Comparison of ENCODE assay signal across 12 cellular contexts in the genomic region with DNA sequence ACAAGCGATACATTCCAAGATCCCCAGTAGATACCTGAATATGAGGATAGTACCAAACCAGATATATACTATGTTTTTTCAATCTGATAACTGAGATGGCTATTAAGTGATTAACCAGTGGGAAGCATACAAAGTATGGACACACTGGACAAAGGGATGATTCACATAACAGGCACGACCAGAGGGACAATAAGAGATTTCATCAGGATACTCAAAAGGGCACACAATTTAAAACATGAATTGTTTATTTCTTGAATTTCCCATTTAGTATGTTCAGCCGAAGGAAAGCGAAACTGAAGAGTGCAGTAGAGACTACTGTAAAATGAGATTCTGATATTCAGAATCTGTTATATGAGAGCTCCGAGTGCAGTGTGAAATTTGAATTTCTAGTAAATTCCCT. TPM values are rescaled to one million over a fixed set of nuclear protein-coding genes. Genes with fewer than 3 reads are reported as not detected.
DNase-seq lines count a peak whose midpoint lies in the region; ATAC-seq and TF ChIP-seq lines count a peak whose summit lies in the region.
"Had no signal": no experiment of that assay in that cellular context is flagged by ENCODE, and none has a peak within 500 bp of the region (broad histone marks: within the 10 kb centered on the region; RNA-seq: fewer than 3 reads in every experiment).

No MANE protein-coding gene starts in this region.

- H3K4me1 ChIP-seq in transverse colon (peaks cover 0 to 36% (median 8%) of the 10 kb centered on the region in 4 donors), Peyer's patch (peaks cover 0 to 7% (median 3%) of the 10 kb centered on the region in 4 donors)

- H3K36me3 Mint-ChIP-seq in activated naive CD8-positive, alpha-beta T cell: no peaks in the 10 kb centered on the region
- peaks cover 2% of the 10 kb centered on the region for H3K36me3 Mint-ChIP-seq in memory B cell

- no peaks in the 10 kb centered on the region for H3K9me3 ChIP-seq in transverse colon
- no peaks in the 10 kb centered on the region for H3K9me3 ChIP-seq in Peyer's patch

- H3K27ac ChIP-seq in transverse colon (no peak overlapping the region), Peyer's patch (no peak overlapping the region)

- H3K27me3 ChIP-seq in transverse colon: no peaks in the 10 kb centered on the region
- H3K27me3 ChIP-seq in Peyer's patch: no peaks in the 10 kb centered on the region

- 40 to 65% methylated on average over 5 of the region's 5 CpGs for WGBS in transverse colon (ENCODE audit: low coverage in 1 of 2), 2 donors

- H3K4me3 ChIP-seq in transverse colon: no peak overlapping the region
- no peak overlapping the region for H3K4me3 ChIP-seq in Peyer's patch
- H3K4me3 ChIP-seq: GM23338 had no signal

- intact Hi-C loops in transverse colon (cut with DNase I; ENCODE audit: low total_unique reads): no loop called here

- ATAC-seq in HG02610 (IDR thresholded peaks at IDR 0.05; ENCODE audit: unreplicated experiment): peak; percentile 34
- ATAC-seq in memory B cell (ENCODE audit: low read depth): no peak
- ATAC-seq in GM21528 (IDR thresholded peaks at IDR 0.05; ENCODE audit: low FRiP score, unreplicated experiment): no peak
- ATAC-seq: GM23338 had no signal

- H3K36me3 ChIP-seq in transverse colon: no peaks in the 10 kb centered on the region
- H3K36me3 ChIP-seq in Peyer's patch: no peaks in the 10 kb centered on the region

- no peak for TF ChIP-seq EP300 in transverse colon (IDR thresholded peaks at IDR 0.05; ENCODE audit: low read depth)

- H3K27ac Mint-ChIP-seq in activated naive CD8-positive, alpha-beta T cell: peak overlapping the region; percentile 46
- H3K27ac Mint-ChIP-seq in memory B cell: peak overlapping the region; percentile 46
- H3K27ac Mint-ChIP-seq: activated CD4-positive, alpha-beta T cell treated with anti-CD3 and anti-CD28 coated beads, Interleukin-2, amount 10 ng/mL, durations not matched to agents 7 days and 5 days; GM23338 had no signal

- TF ChIP-seq POLR2A in transverse colon (IDR thresholded peaks at IDR 0.05) (no peak), Peyer's patch (IDR thresholded peaks at IDR 0.05) (no peak)

- DNase-seq in ELR (ENCODE audit: low read depth) (peak; percentile 75), memory B cell (ENCODE audit: low spot score in 2 of 2) (no peak), transverse colon (no peak), Peyer's patch (no peak), SHP77 (lab: John Stamatoyannopoulos, UW) (no peak)
- DNase-seq: activated CD4-positive, alpha-beta T cell treated with anti-CD3 and anti-CD28 coated beads, Interleukin-2, amount 10 ng/mL, durations not matched to agents 7 days and 5 days; retina; stimulated activated CD8-positive, alpha-beta memory T cell treated with anti-CD3 and anti-CD28 coated beads, Interleukin-4, amount 100 ng/mL, for 48 hours had no signal

- no peaks in the 10 kb centered on the region for H3K27me3 Mint-ChIP-seq in activated naive CD8-positive, alpha-beta T cell
- no peaks in the 10 kb centered on the region for H3K27me3 Mint-ChIP-seq in memory B cell
- H3K27me3 Mint-ChIP-seq: activated CD4-positive, alpha-beta T cell treated with anti-CD3 and anti-CD28 coated beads, Interleukin-2, amount 10 ng/mL, durations not matched to agents 7 days and 5 days had no signal

- H3K4me1 Mint-ChIP-seq in activated naive CD8-positive, alpha-beta T cell (ENCODE audit: low read depth): peaks cover 76% of the 10 kb centered on the region
- peaks cover 21% of the 10 kb centered on the region for H3K4me1 Mint-ChIP-seq in memory B cell

- no peaks in the 10 kb centered on the region for H3K9me3 Mint-ChIP-seq in activated naive CD8-positive, alpha-beta T cell (ENCODE audit: low read depth)
- no peaks in the 10 kb centered on the region for H3K9me3 Mint-ChIP-seq in memory B cell
- H3K9me3 Mint-ChIP-seq: activated CD4-positive, alpha-beta T cell treated with anti-CD3 and anti-CD28 coated beads, Interleukin-2, amount 10 ng/mL, durations not matched to agents 7 days and 5 days; GM23338 had no signal

- TF ChIP-seq CTCF in transverse colon (IDR thresholded peaks at IDR 0.05) (no peak), Peyer's patch (IDR thresholded peaks at IDR 0.05) (no peak)

- peak overlapping the region; percentile 6 for H3K4me3 Mint-ChIP-seq in activated naive CD8-positive, alpha-beta T cell
- no peak overlapping the region for H3K4me3 Mint-ChIP-seq in memory B cell
- H3K4me3 Mint-ChIP-seq: activated CD4-positive, alpha-beta T cell treated with anti-CD3 and anti-CD28 coated beads, Interleukin-2, amount 10 ng/mL, durations not matched to agents 7 days and 5 days; GM23338 had no signal

- in situ Hi-C loops in transverse colon (cut with MboI; ENCODE audit: low pct_ligation_motif_present in 1 of 4, low pct_unique_long_range_greater_than_20kb in 1 of 4, low sequenced_read_pairs in 3 of 4): no loop called here

RNA-seq across cellular contexts. Expression of gene ZZZ3, which starts 10.6 kb away (rescaled TPM):
- total RNA-seq in transverse colon (10 to 100 TPM; 15.9 to 80.4 (median 47.4) TPM), Peyer's patch (10 to 100 TPM; 44.6 to 67.8 (median 55.6) TPM)
